ENCODE assay signal across 8 cellular contexts in genomic region chr16:81745704-81746558, GRCh38. TPM values are rescaled to one million over a fixed set of nuclear protein-coding genes. Genes with fewer than 3 reads are reported as not detected.
A peak's percentile ranks its signal among the peaks of the same experiment; 100 is the strongest.
DNase-seq lines count a peak whose midpoint lies in the region; ATAC-seq, FAIRE-seq and TF ChIP-seq lines count a peak whose summit lies in the region.

No MANE protein-coding gene starts in this region.

- ATAC-seq in GM21576 (IDR thresholded peaks at IDR 0.05; ENCODE audit: unreplicated experiment) = peak; percentile 69

- DNase-seq in DMS79 (lab: John Stamatoyannopoulos, UW) (peak; percentile 23), LHCN-M2 (ENCODE audit: low read depth) (peak; percentile 41), caudate nucleus (lab: John Stamatoyannopoulos, UW) (peak in 55 of 61 donors; percentile 2 to 78 (median 47)), kidney (peak; percentile 88), NCI-H2081 treated with DMSO at 0.1 percent for 48 hours (lab: John Stamatoyannopoulos, UW) (no peak)
- peak; percentile 47 to 56 (median 54) for DNase-seq in activated CD4-positive, CD25-positive, alpha-beta regulatory T cell (lab: John Stamatoyannopoulos, UW)
- DNase-seq in stimulated activated CD4-positive, alpha-beta T cell treated with anti-CD3 and anti-CD28 coated beads, Interleukin-15, amount 100 ng/mL, for 48 hours (ENCODE audit: low read depth in 2 of 2) = peak; percentile 50 to 72

- H3K36me3 ChIP-seq in kidney (ENCODE audit: control insufficient read depth in 1 of 2, insufficient read depth in 2 of 2, low read length in 2 of 2) = no peaks in the 10 kb centered on the region

- no peak for TF ChIP-seq CTCF in kidney (IDR thresholded peaks at IDR 0.05; ENCODE audit: borderline replicate concordance, extremely low read depth, insufficient read depth)

- no peaks in the 10 kb centered on the region for H3K9me3 ChIP-seq in kidney (ENCODE audit: control insufficient read depth in 1 of 2, low read length in 2 of 2)

- no peak for FAIRE-seq in kidney (lab: Jason Lieb, UNC)

- H3K4me1 ChIP-seq in kidney (ENCODE audit: control insufficient read depth in 1 of 2, insufficient read depth in 1 of 2, low read depth in 1 of 2, low read length in 2 of 2) = peaks cover 0 to 5% of the 10 kb centered on the region in 2 donors

- intact Hi-C loops in kidney (cut with DNase I) = loop anchor here (10.0 kb wide), 1 partner anchor 711 kb away; the partner anchor contains the start of gene ATMIN

- peak overlapping the region; percentile 59 to 61 for H3K4me3 ChIP-seq in kidney (ENCODE audit: low read length in 2 of 2)

- H3K9ac ChIP-seq in kidney (ENCODE audit: low read length in 2 of 2) = no peak overlapping the region

- H3K27ac ChIP-seq in caudate nucleus (ENCODE audit: low read depth, low read length) = no peak overlapping the region
- H3K27ac ChIP-seq in kidney (ENCODE audit: low read depth in 2 of 2, low read length in 2 of 2) = no peak overlapping the region

RNA-seq across cellular contexts. Expression of gene PLCG2, which starts 33.2 kb away (rescaled TPM):
- total RNA-seq in LHCN-M2 (2014; rRNA removed) = 0.06 and 0.17 TPM in 2 replicates
- polyA plus RNA-seq in LHCN-M2 (2012) = 0.52 TPM
- 50.7 TPM for total RNA-seq in kidney
- polyA plus RNA-seq in kidney (ENCODE audit: insufficient read depth, low read depth, low replicate concordance) = 55.6 TPM

Comparison
In these comparisons a context has a peak if more than half of its experiments do, and no peak if none do; other contexts are left out.
1. RNA of gene PLCG2, which starts 33.2 kb away (total RNA-seq): 50.7 TPM in kidney (single experiment); 0.06 to 0.17 TPM in LHCN-M2; every median in the first group is over 10 times any median in the second.